27 cellular contexts compared by ENCODE assay signal in the genomic region with DNA sequence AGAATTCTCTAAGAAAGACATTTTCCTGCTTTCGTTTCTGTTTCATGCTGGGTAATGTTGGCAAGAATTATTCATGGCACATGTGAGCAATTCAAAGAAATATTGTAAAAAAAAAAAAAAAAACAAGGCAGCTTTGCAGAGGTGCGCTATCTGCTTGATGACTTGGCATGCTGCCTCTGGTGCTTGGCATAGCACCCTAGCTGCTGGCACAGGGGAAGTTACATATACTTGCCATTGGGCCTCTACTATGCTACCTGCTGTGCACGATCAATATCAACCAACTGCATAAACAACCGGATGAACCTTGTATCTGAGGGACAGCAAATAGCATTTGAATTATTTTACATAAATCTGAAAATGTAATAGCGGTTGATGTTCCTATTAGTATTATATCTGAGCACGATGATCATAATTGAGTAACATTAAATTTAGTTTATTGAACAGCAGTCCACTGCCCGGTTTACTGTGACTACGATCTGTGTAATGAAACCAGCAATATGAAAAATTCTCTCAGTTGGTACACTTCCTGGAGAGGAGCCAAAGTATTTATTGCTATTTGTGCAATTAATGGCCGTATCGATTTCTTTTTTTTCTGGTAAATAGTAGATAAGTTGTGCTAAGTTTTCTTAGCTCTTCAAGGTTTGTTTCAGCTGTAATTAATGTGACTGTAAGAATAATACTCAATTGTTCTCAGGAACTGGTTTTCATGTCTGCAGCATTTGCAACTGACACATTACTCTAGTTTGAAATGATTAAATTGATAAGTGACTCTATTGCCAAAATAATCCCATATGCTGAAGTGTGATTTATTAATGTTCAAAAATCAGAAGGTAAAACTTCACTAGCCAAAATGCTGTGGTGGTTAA.
DNase-seq lines count a peak whose midpoint lies in the region; TF ChIP-seq lines count a peak whose summit lies in the region.
"Had no signal": no experiment of that assay in that cellular context is flagged by ENCODE, and none has a peak within 500 bp of the region (broad histone marks: within the 10 kb centered on the region; RNA-seq: fewer than 3 reads in every experiment).

No MANE protein-coding gene starts in this region.

- H4K20me1 ChIP-seq in MM.1S (ENCODE audit: insufficient read depth, low read length) = no peaks in the 10 kb centered on the region

- H3F3A ChIP-seq in MM.1S (ENCODE audit: insufficient read depth, low read length) = no peaks in the 10 kb centered on the region

- no peak overlapping the region for H2AFZ ChIP-seq in MM.1S (ENCODE audit: low read length)

- no peak overlapping the region for H3K4me2 ChIP-seq in MM.1S (ENCODE audit: low read depth, low read length)
- H3K4me2 ChIP-seq: KMS-11 had no signal

- no peak for TF ChIP-seq CTCF in MM.1S (IDR thresholded peaks at IDR 0.05; ENCODE audit: low read length)

- no peaks in the 10 kb centered on the region for H3K4me1 ChIP-seq in MM.1S (ENCODE audit: low read length)
- H3K4me1 ChIP-seq: left ventricle myocardium inferior, psoas muscle, thyroid gland had no signal

- DNase-seq in DMS153 (lab: John Stamatoyannopoulos, UW) (peak; percentile 79), NCI-H1694 (lab: John Stamatoyannopoulos, UW) (peak; percentile 54), NCI-H510A (lab: John Stamatoyannopoulos, UW) (peak; percentile 11), astrocyte of the hippocampus (ENCODE audit: low read depth, low spot score) (peak; percentile 3), MM.1S (no peak), mesenteric fat pad (ENCODE audit: low spot score) (no peak), AML-193 (lab: John Stamatoyannopoulos, UW) (no peak), posterior cingulate gyrus (no peak)
- DNase-seq: ACHN; activated CD8-positive, alpha-beta T cell treated with anti-CD3 and anti-CD28 coated beads, Interleukin-2, amount 10 ng/mL, durations not matched to agents 7 days and 5 days; activated naive CD4-positive, alpha-beta T cell treated with Interleukin-2 at 50 U/mL for 16 hours; activated T-cell treated with anti-CD3 and anti-CD28 coated beads, Interleukin-2, amount 50 U/mL, for 1 hour; amniotic stem cell; dermis blood vessel endothelial cell; DND-41; H7; immature natural killer cell; left ventricle myocardium inferior; NCI-H526 treated with DMSO at 0.1 percent for 48 hours; psoas muscle; stimulated activated CD4-positive, alpha-beta T cell treated with anti-CD3 and anti-CD28 coated beads, Interleukin-2, amount 100 ng/mL, for 24 hours; stimulated activated naive CD4-positive, alpha-beta T cell treated with Interleukin-2 at 50 U/mL for 16 hours; T-helper 9 cell; thyroid gland had no signal

- no peak overlapping the region for H3K27ac ChIP-seq in MM.1S (ENCODE audit: low read length)
- H3K27ac ChIP-seq: C4-2B, KMS-11, left ventricle myocardium inferior, psoas muscle, thyroid gland had no signal

- no peak overlapping the region for H3K4me3 ChIP-seq in MM.1S (ENCODE audit: low read length)
- H3K4me3 ChIP-seq: left ventricle myocardium inferior, mucosa of descending colon, psoas muscle, thyroid gland had no signal

- H3K9me2 ChIP-seq in MM.1S (replicated peaks; ENCODE audit: insufficient read depth, low read length) = no peaks in the 10 kb centered on the region

- H3K79me2 ChIP-seq in MM.1S (ENCODE audit: low read length) = no peaks in the 10 kb centered on the region

- intact Hi-C loops in posterior cingulate gyrus (cut with DNase I) = no loop called here

- no peaks in the 10 kb centered on the region for H3K27me3 ChIP-seq in MM.1S (replicated peaks; ENCODE audit: insufficient read depth, low read length)
- H3K27me3 ChIP-seq: thyroid gland had no signal

- H3K9me3 ChIP-seq in MM.1S (replicated peaks; ENCODE audit: insufficient read depth, low read length) = no peaks in the 10 kb centered on the region
- H3K9me3 ChIP-seq: mucosa of descending colon, psoas muscle, thyroid gland had no signal

- H3K9ac ChIP-seq in MM.1S (ENCODE audit: low read length) = no peak overlapping the region
- H3K9ac ChIP-seq: KMS-11 had no signal

- H3K36me3 ChIP-seq in MM.1S (replicated peaks; ENCODE audit: insufficient read depth, low read length) = no peaks in the 10 kb centered on the region
- H3K36me3 ChIP-seq: left ventricle myocardium inferior, thyroid gland had no signal

Comparison
In these comparisons a context has a peak if more than half of its experiments do, and no peak if none do; other contexts are left out.
1. DNase-seq: peak in DMS153 (single experiment), NCI-H1694 (single experiment), NCI-H510A (single experiment) and astrocyte of the hippocampus (single experiment); none in MM.1S (single experiment), mesenteric fat pad (single experiment), AML-193 (0 of 2) and posterior cingulate gyrus (0 of 10).